8 cellular contexts compared by ENCODE assay signal in the genomic region with DNA sequence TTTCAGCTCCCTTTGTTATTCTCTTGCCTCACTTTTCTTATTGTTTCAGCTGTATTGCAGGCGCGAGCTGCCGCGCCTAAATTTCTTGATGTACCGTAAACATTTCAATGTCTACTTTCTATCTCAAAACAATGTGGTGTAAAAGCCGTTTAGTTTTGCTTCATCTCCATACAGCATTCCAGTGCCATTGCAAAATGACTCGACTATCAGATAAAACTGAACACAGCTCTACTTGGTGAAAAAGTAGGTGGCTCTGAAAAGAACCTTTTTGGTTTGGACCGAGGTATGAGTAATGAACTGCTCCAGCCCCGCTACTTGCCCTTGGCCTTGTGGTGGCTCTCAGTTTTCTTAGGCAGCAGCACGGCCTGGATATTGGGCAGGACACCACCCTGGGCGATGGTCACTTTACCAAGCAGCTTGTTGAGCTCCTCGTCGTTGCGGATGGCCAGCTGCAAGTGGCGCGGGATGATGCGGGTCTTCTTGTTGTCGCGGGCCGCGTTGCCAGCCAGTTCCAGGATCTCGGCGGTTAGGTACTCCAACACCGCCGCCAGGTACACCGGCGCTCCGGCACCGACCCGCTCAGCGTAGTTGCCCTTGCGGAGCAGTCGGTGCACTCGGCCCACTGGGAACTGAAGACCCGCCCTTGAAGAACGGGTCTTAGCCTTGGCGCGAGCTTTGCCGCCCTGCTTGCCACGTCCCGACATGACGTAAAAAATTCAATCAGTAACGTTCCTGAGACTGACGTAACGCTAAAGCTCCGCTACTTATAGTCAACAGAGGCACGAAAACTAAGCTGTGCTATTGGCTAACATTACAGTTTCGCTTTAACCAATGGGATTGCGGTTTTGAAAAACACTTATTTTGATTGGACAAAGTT.
A peak's percentile ranks its signal among the peaks of the same experiment; 100 is the strongest.
DNase-seq lines count a peak whose midpoint lies in the region; ATAC-seq, FAIRE-seq and TF ChIP-seq lines count a peak whose summit lies in the region.

No MANE protein-coding gene starts in this region.

- H3K4me1 ChIP-seq in adipocyte (ENCODE audit: control insufficient read depth, insufficient read depth, low read length) = peaks cover 12% of the 10 kb centered on the region
- H3K4me1 ChIP-seq in pancreas = peaks cover 0 to 15% (median 9%) of the 10 kb centered on the region in 3 donors
- no peaks in the 10 kb centered on the region for H3K4me1 ChIP-seq in uterus

- peak overlapping the region; percentile 56 for H3K4me3 ChIP-seq in GM12875 (ENCODE audit: low read depth, low read length)
- H3K4me3 ChIP-seq in adipocyte (ENCODE audit: low read length) = peak overlapping the region; percentile 86
- peak overlapping the region; percentile 33 to 59 (median 39) for H3K4me3 ChIP-seq in pancreas
- H3K4me3 ChIP-seq in uterus = peak overlapping the region; percentile 77 to 85

- no peak for TF ChIP-seq CTCF in GM12875 (IDR thresholded peaks at IDR 0.05; ENCODE audit: borderline replicate concordance, insufficient read depth, low read depth, low read length)
- TF ChIP-seq CTCF in pancreas (IDR thresholded peaks at IDR 0.05) = no peak
- no peak for TF ChIP-seq CTCF in uterus (IDR thresholded peaks at IDR 0.05)

- H3K27me3 ChIP-seq in adipocyte (replicated peaks; ENCODE audit: control insufficient read depth, insufficient read depth, low read length) (no peaks in the 10 kb centered on the region), pancreas (no peaks in the 10 kb centered on the region), uterus (no peaks in the 10 kb centered on the region)

- WGBS in pancreas, 2 donors = 1% methylated on average over 49 of the region's 49 CpGs

- peak overlapping the region; percentile 90 for H3K9ac ChIP-seq in adipocyte (ENCODE audit: low read length)

- DNase-seq in NCI-H1092 treated with DMSO at 0.1 percent for 48 hours (lab: John Stamatoyannopoulos, UW) = peak; percentile 94
- peak; percentile 93 for DNase-seq in SKM-1 (lab: John Stamatoyannopoulos, UW; ENCODE audit: unreplicated experiment)
- DNase-seq in adipocyte (ENCODE audit: low read depth) = peak; percentile 98
- DNase-seq in Right ventricle myocardium superior = peak; percentile 78
- DNase-seq in pancreas = peak; percentile 70 to 87 (median 79)
- DNase-seq in uterus = peak; percentile 75 to 83

- H3K36me3 ChIP-seq in adipocyte (ENCODE audit: control insufficient read depth, insufficient read depth, low read length, severe bottlenecking) = peaks cover 6% of the 10 kb centered on the region
- H3K36me3 ChIP-seq in pancreas = no peaks in the 10 kb centered on the region
- H3K36me3 ChIP-seq in uterus = no peaks in the 10 kb centered on the region

- FAIRE-seq in pancreas (lab: Jason Lieb, UNC) = peak; percentile 89

- peak overlapping the region; percentile 88 to 97 (median 96) for H3K27ac ChIP-seq in pancreas
- H3K27ac ChIP-seq in uterus = peak overlapping the region; percentile 95 to 98

- TF ChIP-seq POLR2A in uterus (IDR thresholded peaks at IDR 0.05) = peak; percentile 96 to 97

- H3K9me3 ChIP-seq in adipocyte (ENCODE audit: control insufficient read depth, low read length) (no peaks in the 10 kb centered on the region), pancreas (no peaks in the 10 kb centered on the region), uterus (no peaks in the 10 kb centered on the region)

- intact Hi-C loops in Right ventricle myocardium superior (cut with DNase I) (no loop called here), pancreas (cut with DNase I) (no loop called here), uterus (cut with DNase I; ENCODE audit: low total_unique reads) (no loop called here)

- peak; percentile 78 for ATAC-seq in HG02623 (IDR thresholded peaks at IDR 0.05; ENCODE audit: unreplicated experiment)
- peak; percentile 96 for ATAC-seq in Right ventricle myocardium superior (ENCODE audit: poor library complexity)
- ATAC-seq in pancreas = peak; percentile 86 to 89 (median 88)

Comparison
In these comparisons a context has a peak if more than half of its experiments do, and no peak if none do; other contexts are left out.
1. Peak in every context shown above with its lines: DNase-seq, ATAC-seq, H3K4me3 ChIP-seq and H3K27ac ChIP-seq.